ENCODE assay signal across 19 cellular contexts in the genomic region with DNA sequence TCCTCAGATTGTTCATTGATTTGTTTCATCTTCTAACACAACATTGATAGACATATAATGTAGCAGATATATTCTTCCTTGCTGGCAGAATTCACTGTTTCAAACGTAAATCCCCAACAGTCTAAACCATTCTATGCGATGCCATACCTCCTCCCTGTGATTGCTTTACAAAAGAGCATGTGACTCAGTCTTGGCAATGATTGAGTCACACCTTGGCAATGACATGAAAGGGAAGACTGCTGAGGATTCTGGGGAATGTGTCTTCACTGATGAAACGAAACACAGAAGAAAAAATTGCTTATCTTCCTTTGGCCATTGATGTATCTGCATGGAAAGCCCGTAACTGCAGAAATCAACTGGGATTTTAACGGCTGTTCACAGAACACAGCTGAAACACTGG.
DNase-seq lines count a peak whose midpoint lies in the region; ATAC-seq and TF ChIP-seq lines count a peak whose summit lies in the region.
"Had no signal": no experiment of that assay in that cellular context is flagged by ENCODE, and none has a peak within 500 bp of the region (broad histone marks: within the 10 kb centered on the region; RNA-seq: fewer than 3 reads in every experiment).

No MANE protein-coding gene starts in this region.

- H3K36me3 Mint-ChIP-seq in activated T-cell treated with anti-CD3 and anti-CD28 coated beads, Interleukin-2, amount 50 U/mL, for 4 hours (ENCODE audit: insufficient read depth): no peaks in the 10 kb centered on the region
- H3K36me3 Mint-ChIP-seq in chondrocyte (ENCODE audit: low read depth): no peaks in the 10 kb centered on the region

- peak; percentile 31 for DNase-seq in EL
- peak; percentile 14 for DNase-seq in NCI-H460 (ENCODE audit: extremely low read depth, low read depth)
- peak; percentile 77 for DNase-seq in epithelial cell of esophagus (ENCODE audit: low read depth)
- DNase-seq in renal cortical epithelial cell (ENCODE audit: low read depth): peak; percentile 19
- DNase-seq in activated T-cell treated with anti-CD3 and anti-CD28 coated beads, Interleukin-2, amount 50 U/mL, for 4 hours: no peak
- no peak for DNase-seq in chondrocyte (ENCODE audit: low spot score)
- no peak for DNase-seq in thyroid gland
- DNase-seq: activated CD4-positive, alpha-beta T cell treated with anti-CD3 and anti-CD28 coated beads for 4 hours; activated CD8-positive, alpha-beta memory T cell treated with anti-CD3 and anti-CD28 coated beads, Interleukin-2, amount 50 U/mL, for 4 hours; anterior cingulate cortex; BE2C; left ventricle myocardium superior; NCI-H187 treated with DMSO at 0.1 percent for 48 hours; NCI-H510A; stimulated activated CD4-positive, alpha-beta T cell treated with anti-CD3 and anti-CD28 coated beads, Interleukin-4, amount 100 ng/mL, for 4 hours; stimulated activated CD8-positive, alpha-beta memory T cell treated with anti-CD3 and anti-CD28 coated beads, Interleukin-4, amount 100 ng/mL, for 48 hours had no signal

- H3K4me3 ChIP-seq in epithelial cell of esophagus (ENCODE audit: low read length) (no peak overlapping the region), thyroid gland (replicated peaks in 1 of 3) (no peak overlapping the region)
- H3K4me3 ChIP-seq: SJSA1 had no signal

- no peak overlapping the region for H3K27ac Mint-ChIP-seq in chondrocyte (ENCODE audit: unreplicated experiment)
- H3K27ac Mint-ChIP-seq: T-helper 2 cell treated with Interferon-gamma antibody and Interleukin-4, amounts not matched to agents 5 μg/mL and 100 μg/mL, for 36 hours had no signal

- intact Hi-C loops in thyroid gland (cut with DNase I): no loop called here

- H3K9me3 Mint-ChIP-seq in activated T-cell treated with anti-CD3 and anti-CD28 coated beads, Interleukin-2, amount 50 U/mL, for 4 hours: peaks cover 2% of the 10 kb centered on the region
- H3K9me3 Mint-ChIP-seq in chondrocyte (ENCODE audit: low read depth): no peaks in the 10 kb centered on the region

- no peaks in the 10 kb centered on the region for H3K36me3 ChIP-seq in thyroid gland
- H3K36me3 ChIP-seq: BE2C, SJSA1 had no signal

- ATAC-seq in activated T-cell treated with anti-CD3 and anti-CD28 coated beads, Interleukin-2, amount 50 U/mL, for 4 hours: no peak
- ATAC-seq in GM18909 (IDR thresholded peaks at IDR 0.05; ENCODE audit: poor library complexity, unreplicated experiment): no peak
- ATAC-seq: left ventricle myocardium superior had no signal

- H3K27ac ChIP-seq in thyroid gland: no peak overlapping the region
- H3K27ac ChIP-seq: SJSA1 had no signal

- WGBS in thyroid gland, 2 donors: 78 to 84% methylated on average over 5 of the region's 5 CpGs

- no peaks in the 10 kb centered on the region for H3K4me1 ChIP-seq in thyroid gland
- H3K4me1 ChIP-seq: BE2C, SJSA1 had no signal

- H3K9me3 ChIP-seq in thyroid gland: no peaks in the 10 kb centered on the region
- H3K9me3 ChIP-seq: BE2C, SJSA1 had no signal

- H3K27me3 ChIP-seq in thyroid gland: no peaks in the 10 kb centered on the region
- H3K27me3 ChIP-seq: BE2C, SJSA1 had no signal

- no peak for TF ChIP-seq POLR2A in thyroid gland (IDR thresholded peaks at IDR 0.05)

- no peaks in the 10 kb centered on the region for H3K4me1 Mint-ChIP-seq in activated T-cell treated with anti-CD3 and anti-CD28 coated beads, Interleukin-2, amount 50 U/mL, for 4 hours (ENCODE audit: low read depth)
- no peaks in the 10 kb centered on the region for H3K4me1 Mint-ChIP-seq in chondrocyte (ENCODE audit: low read depth)

- no peak for TF ChIP-seq CTCF in epithelial cell of esophagus (IDR thresholded peaks at IDR 0.05; ENCODE audit: insufficient read depth, low read depth, low read length, missing control alignments)
- TF ChIP-seq CTCF in chondrocyte (IDR thresholded peaks at IDR 0.05): no peak
- TF ChIP-seq CTCF in thyroid gland (IDR thresholded peaks at IDR 0.05): no peak

- no peak overlapping the region for H3K4me3 Mint-ChIP-seq in activated T-cell treated with anti-CD3 and anti-CD28 coated beads, Interleukin-2, amount 50 U/mL, for 4 hours
- no peak overlapping the region for H3K4me3 Mint-ChIP-seq in chondrocyte (ENCODE audit: unreplicated experiment)
- H3K4me3 Mint-ChIP-seq: T-helper 2 cell treated with Interferon-gamma antibody and Interleukin-4, amounts not matched to agents 5 μg/mL and 100 μg/mL, for 36 hours had no signal

- no peaks in the 10 kb centered on the region for H3K27me3 Mint-ChIP-seq in activated T-cell treated with anti-CD3 and anti-CD28 coated beads, Interleukin-2, amount 50 U/mL, for 4 hours (ENCODE audit: low read depth)
- H3K27me3 Mint-ChIP-seq in chondrocyte (ENCODE audit: low read depth): no peaks in the 10 kb centered on the region

Comparison
In these comparisons a context has a peak if more than half of its experiments do, and no peak if none do; other contexts are left out.
1. DNase-seq: peak in EL (single experiment), NCI-H460 (single experiment), epithelial cell of esophagus (single experiment) and renal cortical epithelial cell (single experiment); none in activated T-cell treated with anti-CD3 and anti-CD28 coated beads, Interleukin-2, amount 50 U/mL, for 4 hours (single experiment), chondrocyte (single experiment) and thyroid gland (0 of 2).